In the genomic region with DNA sequence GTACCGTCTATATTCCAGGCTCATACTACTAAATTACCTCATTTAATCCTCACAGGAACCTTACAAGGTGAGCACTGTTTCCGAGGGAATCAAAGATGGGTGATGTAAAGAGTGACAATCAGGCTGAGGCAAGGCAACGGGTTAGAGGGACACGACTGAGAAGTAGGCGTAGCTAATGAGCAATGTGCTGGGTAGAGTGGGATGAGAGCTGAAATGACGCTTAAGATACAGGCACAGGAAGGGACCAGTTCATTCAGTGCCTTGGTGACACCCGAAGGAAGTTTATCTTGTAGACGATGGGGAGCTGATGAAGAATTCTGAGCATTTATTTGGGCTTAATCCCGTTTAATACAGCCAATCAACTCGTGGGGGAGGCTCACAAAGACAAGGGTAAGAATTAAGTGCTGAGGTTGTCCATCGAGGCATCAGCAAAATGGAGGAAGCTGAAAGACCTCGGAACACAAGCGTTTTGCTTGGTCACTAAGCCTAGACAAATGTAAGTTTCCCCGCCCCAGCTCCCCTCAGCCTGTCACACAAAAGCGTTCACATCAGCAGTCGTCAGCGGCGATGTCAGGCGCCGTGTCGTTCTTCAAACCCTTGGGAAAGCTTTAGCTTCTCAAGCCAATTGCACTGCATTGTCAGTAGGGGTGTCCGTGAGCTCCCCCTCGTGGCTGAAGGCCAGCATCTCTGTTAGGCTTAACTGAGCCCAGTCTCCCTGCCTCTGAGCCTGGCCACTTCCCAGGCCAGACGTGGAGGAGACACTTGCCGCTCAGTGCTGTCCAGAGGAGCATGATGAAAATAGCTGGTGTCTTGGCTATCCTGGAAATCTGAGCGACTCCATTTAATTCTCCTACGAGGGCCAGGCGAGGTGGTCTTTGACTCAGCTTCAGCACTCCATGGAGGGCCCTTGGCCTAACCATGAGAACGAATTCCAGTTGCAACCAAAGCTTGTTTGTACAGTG, we compare ENCODE assay signal across 1 cellular context.
TF ChIP-seq lines count a peak whose summit lies in the region.

No MANE protein-coding gene starts in this region.

TF ChIP-seq in HepG2, 621 proteins besides CTCF, POLR2A, EP300 and RAD21 (continued from another document and continues in another):
- TF ChIP-seq, protein P1, sequence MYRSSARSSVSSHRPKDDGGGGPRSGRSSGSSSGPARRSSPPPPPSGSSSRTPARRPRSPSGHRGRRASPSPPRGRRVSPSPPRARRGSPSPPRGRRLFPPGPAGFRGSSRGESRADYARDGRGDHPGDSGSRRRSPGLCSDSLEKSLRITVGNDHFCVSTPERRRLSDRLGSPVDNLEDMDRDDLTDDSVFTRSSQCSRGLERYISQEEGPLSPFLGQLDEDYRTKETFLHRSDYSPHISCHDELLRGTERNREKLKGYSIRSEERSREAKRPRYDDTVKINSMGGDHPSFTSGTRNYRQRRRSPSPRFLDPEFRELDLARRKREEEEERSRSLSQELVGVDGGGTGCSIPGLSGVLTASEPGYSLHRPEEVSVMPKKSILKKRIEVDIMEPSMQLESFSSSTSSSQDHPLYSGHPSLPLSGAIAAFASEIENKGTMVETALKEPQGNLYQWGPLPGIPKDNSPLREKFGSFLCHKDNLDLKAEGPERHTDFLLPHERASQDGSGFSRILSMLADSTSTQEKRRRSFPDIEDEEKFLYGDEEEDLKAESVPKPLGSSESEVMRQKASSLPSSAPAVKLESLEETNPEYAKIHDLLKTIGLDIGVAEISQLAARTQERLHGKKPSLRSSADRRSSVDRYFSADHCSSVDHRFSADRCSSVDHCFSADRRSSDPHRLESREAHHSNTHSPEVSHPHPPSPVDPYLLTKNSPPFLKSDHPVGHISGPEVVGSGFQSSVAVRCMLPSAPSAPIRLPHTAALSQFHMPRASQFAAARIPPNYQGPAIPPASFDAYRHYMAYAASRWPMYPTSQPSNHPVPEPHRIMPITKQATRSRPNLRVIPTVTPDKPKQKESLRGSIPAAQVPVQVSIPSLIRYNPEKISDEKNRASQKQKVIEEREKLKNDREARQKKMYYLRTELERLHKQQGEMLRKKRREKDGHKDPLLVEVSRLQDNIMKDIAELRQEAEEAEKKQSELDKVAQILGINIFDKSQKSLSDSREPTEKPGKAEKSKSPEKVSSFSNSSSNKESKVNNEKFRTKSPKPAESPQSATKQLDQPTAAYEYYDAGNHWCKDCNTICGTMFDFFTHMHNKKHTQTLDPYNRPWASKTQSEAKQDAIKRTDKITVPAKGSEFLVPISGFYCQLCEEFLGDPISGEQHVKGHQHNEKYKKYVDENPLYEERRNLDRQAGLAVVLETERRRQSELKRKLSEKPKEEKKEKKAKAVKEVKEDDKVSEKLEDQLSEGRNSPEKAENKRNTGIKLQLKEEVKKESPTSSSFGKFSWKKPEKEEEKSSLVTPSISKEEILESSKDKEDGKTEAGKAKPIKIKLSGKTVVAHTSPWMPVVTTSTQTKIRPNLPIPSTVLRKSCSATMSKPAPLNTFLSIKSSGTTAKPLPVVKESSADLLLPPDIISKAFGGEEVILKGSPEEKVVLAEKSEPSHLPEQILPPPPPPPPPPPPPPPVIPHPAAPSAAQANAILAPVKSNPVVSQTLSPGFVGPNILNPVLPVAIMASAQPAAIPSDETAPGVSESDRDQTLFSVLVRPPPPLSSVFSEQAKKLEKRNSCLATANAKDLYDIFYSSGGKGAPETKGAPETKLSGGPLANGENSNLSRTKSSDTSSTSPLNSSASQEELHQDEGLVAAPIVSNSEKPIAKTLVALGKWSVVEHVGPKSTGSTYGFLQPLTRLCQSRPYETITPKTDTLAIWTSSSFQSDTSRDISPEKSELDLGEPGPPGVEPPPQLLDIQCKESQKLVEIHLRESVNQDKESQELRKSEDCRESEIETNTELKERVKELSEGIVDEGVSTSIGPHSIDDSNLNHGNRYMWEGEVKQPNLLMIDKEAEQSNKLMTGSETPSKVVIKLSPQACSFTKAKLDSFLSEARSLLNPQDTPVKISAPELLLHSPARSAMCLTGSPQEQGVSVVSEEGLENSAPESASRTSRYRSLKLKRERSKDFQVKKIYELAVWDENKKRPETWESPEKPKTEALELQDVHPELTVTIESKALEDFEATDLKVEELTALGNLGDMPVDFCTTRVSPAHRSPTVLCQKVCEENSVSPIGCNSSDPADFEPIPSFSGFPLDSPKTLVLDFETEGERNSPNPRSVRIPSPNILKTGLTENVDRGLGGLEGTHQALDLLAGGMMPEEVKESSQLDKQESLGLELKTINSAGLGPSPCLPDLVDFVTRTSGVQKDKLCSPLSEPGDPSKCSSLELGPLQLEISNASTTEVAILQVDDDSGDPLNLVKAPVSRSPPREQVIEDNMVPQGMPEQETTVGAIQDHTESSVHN (CRISPR knock-in tag; IDR thresholded peaks at IDR 0.05) = peak; percentile 77; the same call in 1 of the 2 replicates
- TF ChIP-seq ZNF20 (CRISPR knock-in tag; IDR thresholded peaks at IDR 0.05) = no peak
- peak; percentile 38; the same call in 1 of the 2 replicates for TF ChIP-seq SPEN (CRISPR knock-in tag; IDR thresholded peaks at IDR 0.05; ENCODE audit: low read depth)
- TF ChIP-seq ZNF329 (CRISPR knock-in tag; IDR thresholded peaks at IDR 0.05; ENCODE audit: low read depth) = no peak
- peak; percentile 74 for TF ChIP-seq TEAD3 (CRISPR knock-in tag; optimal IDR thresholded peaks at IDR 0.05; ENCODE audit: borderline replicate concordance)
- 0 out of 2 replicates have a peak, but pooled peaks have one; percentile 18 for TF ChIP-seq NFE2L1 (CRISPR knock-in tag; IDR thresholded peaks at IDR 0.05; ENCODE audit: borderline replicate concordance)
- TF ChIP-seq IRF2 (CRISPR knock-in tag; IDR thresholded peaks at IDR 0.05) = 0 out of 2 replicates have a peak, but pooled peaks have one; percentile 22
- TF ChIP-seq, protein P2, sequence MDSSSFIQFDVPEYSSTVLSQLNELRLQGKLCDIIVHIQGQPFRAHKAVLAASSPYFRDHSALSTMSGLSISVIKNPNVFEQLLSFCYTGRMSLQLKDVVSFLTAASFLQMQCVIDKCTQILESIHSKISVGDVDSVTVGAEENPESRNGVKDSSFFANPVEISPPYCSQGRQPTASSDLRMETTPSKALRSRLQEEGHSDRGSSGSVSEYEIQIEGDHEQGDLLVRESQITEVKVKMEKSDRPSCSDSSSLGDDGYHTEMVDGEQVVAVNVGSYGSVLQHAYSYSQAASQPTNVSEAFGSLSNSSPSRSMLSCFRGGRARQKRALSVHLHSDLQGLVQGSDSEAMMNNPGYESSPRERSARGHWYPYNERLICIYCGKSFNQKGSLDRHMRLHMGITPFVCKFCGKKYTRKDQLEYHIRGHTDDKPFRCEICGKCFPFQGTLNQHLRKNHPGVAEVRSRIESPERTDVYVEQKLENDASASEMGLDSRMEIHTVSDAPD (CRISPR knock-in tag; IDR thresholded peaks at IDR 0.05) = 0 out of 2 replicates have a peak, but pooled peaks have one; percentile 33
- TF ChIP-seq, protein P3, sequence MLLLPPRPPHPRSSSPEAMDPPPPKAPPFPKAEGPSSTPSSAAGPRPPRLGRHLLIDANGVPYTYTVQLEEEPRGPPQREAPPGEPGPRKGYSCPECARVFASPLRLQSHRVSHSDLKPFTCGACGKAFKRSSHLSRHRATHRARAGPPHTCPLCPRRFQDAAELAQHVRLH (CRISPR knock-in tag; IDR thresholded peaks at IDR 0.05; ENCODE audit: borderline replicate concordance, low read depth) = 0 out of 2 replicates have a peak, but pooled peaks have one; percentile 49
- peak; percentile 95 for TF ChIP-seq ZNF205 (CRISPR knock-in tag; IDR thresholded peaks at IDR 0.05)
- TF ChIP-seq ZMYM4 (CRISPR knock-in tag; IDR thresholded peaks at IDR 0.05) = peak; percentile 82
- TF ChIP-seq STAG1 (CRISPR knock-in tag; IDR thresholded peaks at IDR 0.05) = peak; percentile 76
- no peak for TF ChIP-seq ZFP41 (CRISPR knock-in tag; IDR thresholded peaks at IDR 0.05; ENCODE audit: borderline replicate concordance)
- peak; percentile 74; the same call in 1 of the 2 replicates for TF ChIP-seq SMAD3 (CRISPR knock-in tag; IDR thresholded peaks at IDR 0.05)
- TF ChIP-seq CBFB (CRISPR knock-in tag; IDR thresholded peaks at IDR 0.05) = 0 out of 2 replicates have a peak, but pooled peaks have one; percentile 37
- TF ChIP-seq ZNF17 (CRISPR knock-in tag; IDR thresholded peaks at IDR 0.05) = no peak
- TF ChIP-seq SMAD1 (CRISPR knock-in tag; IDR thresholded peaks at IDR 0.05; ENCODE audit: borderline replicate concordance, low read depth) = 0 out of 2 replicates have a peak, but pooled peaks have one; percentile 54
- TF ChIP-seq, protein P4, sequence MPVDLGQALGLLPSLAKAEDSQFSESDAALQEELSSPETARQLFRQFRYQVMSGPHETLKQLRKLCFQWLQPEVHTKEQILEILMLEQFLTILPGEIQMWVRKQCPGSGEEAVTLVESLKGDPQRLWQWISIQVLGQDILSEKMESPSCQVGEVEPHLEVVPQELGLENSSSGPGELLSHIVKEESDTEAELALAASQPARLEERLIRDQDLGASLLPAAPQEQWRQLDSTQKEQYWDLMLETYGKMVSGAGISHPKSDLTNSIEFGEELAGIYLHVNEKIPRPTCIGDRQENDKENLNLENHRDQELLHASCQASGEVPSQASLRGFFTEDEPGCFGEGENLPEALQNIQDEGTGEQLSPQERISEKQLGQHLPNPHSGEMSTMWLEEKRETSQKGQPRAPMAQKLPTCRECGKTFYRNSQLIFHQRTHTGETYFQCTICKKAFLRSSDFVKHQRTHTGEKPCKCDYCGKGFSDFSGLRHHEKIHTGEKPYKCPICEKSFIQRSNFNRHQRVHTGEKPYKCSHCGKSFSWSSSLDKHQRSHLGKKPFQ (CRISPR knock-in tag; IDR thresholded peaks at IDR 0.05; ENCODE audit: insufficient replicate concordance) = peak; percentile 46
- no peak for TF ChIP-seq DNMT1 (CRISPR knock-in tag; IDR thresholded peaks at IDR 0.05)
- TF ChIP-seq, protein P5, sequence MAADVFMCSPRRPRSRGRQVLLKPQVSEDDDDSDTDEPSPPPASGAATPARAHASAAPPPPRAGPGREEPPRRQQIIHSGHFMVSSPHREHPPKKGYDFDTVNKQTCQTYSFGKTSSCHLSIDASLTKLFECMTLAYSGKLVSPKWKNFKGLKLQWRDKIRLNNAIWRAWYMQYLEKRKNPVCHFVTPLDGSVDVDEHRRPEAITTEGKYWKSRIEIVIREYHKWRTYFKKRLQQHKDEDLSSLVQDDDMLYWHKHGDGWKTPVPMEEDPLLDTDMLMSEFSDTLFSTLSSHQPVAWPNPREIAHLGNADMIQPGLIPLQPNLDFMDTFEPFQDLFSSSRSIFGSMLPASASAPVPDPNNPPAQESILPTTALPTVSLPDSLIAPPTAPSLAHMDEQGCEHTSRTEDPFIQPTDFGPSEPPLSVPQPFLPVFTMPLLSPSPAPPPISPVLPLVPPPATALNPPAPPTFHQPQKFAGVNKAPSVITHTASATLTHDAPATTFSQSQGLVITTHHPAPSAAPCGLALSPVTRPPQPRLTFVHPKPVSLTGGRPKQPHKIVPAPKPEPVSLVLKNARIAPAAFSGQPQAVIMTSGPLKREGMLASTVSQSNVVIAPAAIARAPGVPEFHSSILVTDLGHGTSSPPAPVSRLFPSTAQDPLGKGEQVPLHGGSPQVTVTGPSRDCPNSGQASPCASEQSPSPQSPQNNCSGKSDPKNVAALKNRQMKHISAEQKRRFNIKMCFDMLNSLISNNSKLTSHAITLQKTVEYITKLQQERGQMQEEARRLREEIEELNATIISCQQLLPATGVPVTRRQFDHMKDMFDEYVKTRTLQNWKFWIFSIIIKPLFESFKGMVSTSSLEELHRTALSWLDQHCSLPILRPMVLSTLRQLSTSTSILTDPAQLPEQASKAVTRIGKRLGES (CRISPR knock-in tag; IDR thresholded peaks at IDR 0.05; ENCODE audit: borderline replicate concordance) = 0 out of 2 replicates have a peak, but pooled peaks have one; percentile 7
- TF ChIP-seq, protein P6, sequence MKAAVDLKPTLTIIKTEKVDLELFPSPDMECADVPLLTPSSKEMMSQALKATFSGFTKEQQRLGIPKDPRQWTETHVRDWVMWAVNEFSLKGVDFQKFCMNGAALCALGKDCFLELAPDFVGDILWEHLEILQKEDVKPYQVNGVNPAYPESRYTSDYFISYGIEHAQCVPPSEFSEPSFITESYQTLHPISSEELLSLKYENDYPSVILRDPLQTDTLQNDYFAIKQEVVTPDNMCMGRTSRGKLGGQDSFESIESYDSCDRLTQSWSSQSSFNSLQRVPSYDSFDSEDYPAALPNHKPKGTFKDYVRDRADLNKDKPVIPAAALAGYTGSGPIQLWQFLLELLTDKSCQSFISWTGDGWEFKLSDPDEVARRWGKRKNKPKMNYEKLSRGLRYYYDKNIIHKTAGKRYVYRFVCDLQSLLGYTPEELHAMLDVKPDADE (CRISPR knock-in tag; IDR thresholded peaks at IDR 0.05) = no peak
- TF ChIP-seq, protein P7, sequence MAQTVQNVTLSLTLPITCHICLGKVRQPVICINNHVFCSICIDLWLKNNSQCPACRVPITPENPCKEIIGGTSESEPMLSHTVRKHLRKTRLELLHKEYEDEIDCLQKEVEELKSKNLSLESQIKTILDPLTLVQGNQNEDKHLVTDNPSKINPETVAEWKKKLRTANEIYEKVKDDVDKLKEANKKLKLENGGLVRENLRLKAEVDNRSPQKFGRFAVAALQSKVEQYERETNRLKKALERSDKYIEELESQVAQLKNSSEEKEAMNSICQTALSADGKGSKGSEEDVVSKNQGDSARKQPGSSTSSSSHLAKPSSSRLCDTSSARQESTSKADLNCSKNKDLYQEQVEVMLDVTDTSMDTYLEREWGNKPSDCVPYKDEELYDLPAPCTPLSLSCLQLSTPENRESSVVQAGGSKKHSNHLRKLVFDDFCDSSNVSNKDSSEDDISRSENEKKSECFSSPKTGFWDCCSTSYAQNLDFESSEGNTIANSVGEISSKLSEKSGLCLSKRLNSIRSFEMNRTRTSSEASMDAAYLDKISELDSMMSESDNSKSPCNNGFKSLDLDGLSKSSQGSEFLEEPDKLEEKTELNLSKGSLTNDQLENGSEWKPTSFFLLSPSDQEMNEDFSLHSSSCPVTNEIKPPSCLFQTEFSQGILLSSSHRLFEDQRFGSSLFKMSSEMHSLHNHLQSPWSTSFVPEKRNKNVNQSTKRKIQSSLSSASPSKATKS (CRISPR knock-in tag; IDR thresholded peaks at IDR 0.05) = no peak
- no peak for TF ChIP-seq EED (CRISPR knock-in tag; IDR thresholded peaks at IDR 0.05)
